ENCODE assay signal across 1 cellular context in genomic region chr21:43986544-43987451, GRCh38.
TF ChIP-seq lines count a peak whose summit lies in the region.

No MANE protein-coding gene starts in this region.

TF ChIP-seq in GM12878, 131 proteins besides CTCF, POLR2A, EP300 and RAD21 (continued from another document):
- TF ChIP-seq RB1 (IDR thresholded peaks at IDR 0.05; ENCODE audit: borderline replicate concordance) (no peak), CBX3 (IDR thresholded peaks at IDR 0.05; ENCODE audit: borderline replicate concordance, low read depth) (no peak)
